In genomic region chr1:220881918-220882891, GRCh38 we compare ENCODE assay signal across 11 cellular contexts. TPM values are rescaled to one million over a fixed set of nuclear protein-coding genes. Genes with fewer than 3 reads are reported as not detected.
A peak's percentile ranks its signal among the peaks of the same experiment; 100 is the strongest.
DNase-seq lines count a peak whose midpoint lies in the region; ATAC-seq and TF ChIP-seq lines count a peak whose summit lies in the region.
"Had no signal": no experiment of that assay in that cellular context is flagged by ENCODE, and none has a peak within 500 bp of the region (broad histone marks: within the 10 kb centered on the region; RNA-seq: fewer than 3 reads in every experiment).

No MANE protein-coding gene starts in this region.

- intact Hi-C loops in heart left ventricle (cut with DNase I): loop anchor here in 4 of 10 donors (2.0 to 10.0 kb wide), 7 partner anchors 150 to 1573 kb away; no protein-coding TSS in a partner anchor

- H3K4me2 ChIP-seq in trophoblast cell (ENCODE audit: low read length): peak overlapping the region; percentile 27

- peak overlapping the region; percentile 6 to 99 (median 94) for H3K27ac ChIP-seq in heart left ventricle
- no peak overlapping the region for H3K27ac ChIP-seq in trophoblast cell (ENCODE audit: low read depth, low read length)
- H3K27ac ChIP-seq: prostate gland had no signal

- no peak overlapping the region for H4K91ac ChIP-seq in trophoblast cell (ENCODE audit: low read depth, low read length)

- H3K9me3 ChIP-seq in heart left ventricle: no peaks in the 10 kb centered on the region
- H3K9me3 ChIP-seq in trophoblast cell (ENCODE audit: insufficient read depth, low read depth, low read length): peaks cover 6% of the 10 kb centered on the region
- H3K9me3 ChIP-seq: prostate gland had no signal

- TF ChIP-seq CTCF in heart left ventricle (IDR thresholded peaks at IDR 0.05): peak in 7 of 12 donors; percentile 22 to 53 (median 33)

- no peak overlapping the region for H3K4ac ChIP-seq in trophoblast cell (ENCODE audit: low read depth, low read length)

- no peak overlapping the region for H2AK5ac ChIP-seq in trophoblast cell (ENCODE audit: low read length)

- H2BK120ac ChIP-seq in trophoblast cell (ENCODE audit: insufficient read depth, low read length, poor library complexity): no peak overlapping the region

- no peaks in the 10 kb centered on the region for H3K79me2 ChIP-seq in trophoblast cell (ENCODE audit: control insufficient read depth, insufficient read depth, low read length, poor library complexity)

- H3K36me3 ChIP-seq in heart left ventricle (peaks cover 0 to 41% (median 31%) of the 10 kb centered on the region in 9 donors), trophoblast cell (ENCODE audit: control insufficient read depth in 1 of 2, insufficient read depth in 2 of 2, low read length in 2 of 2) (no peaks in the 10 kb centered on the region)
- H3K36me3 ChIP-seq: prostate gland had no signal

- no peak overlapping the region for H2BK5ac ChIP-seq in trophoblast cell (ENCODE audit: low read depth, low read length, poor library complexity)

- no peak overlapping the region for H4K8ac ChIP-seq in trophoblast cell (ENCODE audit: low read depth, low read length)

- TF ChIP-seq POLR2A in heart left ventricle (IDR thresholded peaks at IDR 0.05): no peak

- H3K4me3 ChIP-seq in heart left ventricle (peak overlapping the region in 11 of 12 donors; percentile 7 to 99 (median 94)), trophoblast cell (ENCODE audit: low read depth, low read length) (no peak overlapping the region)

- WGBS in heart left ventricle, 4 donors: 49 to 63% (median 55%) methylated on average over 40 to 43 of the region's 43 CpGs
- no CpG with 5 or more reads among the region's 43 CpGs for WGBS in trophoblast cell (ENCODE audit: extremely low coverage, insufficient coverage, insufficient read length)

- H3K23ac ChIP-seq in trophoblast cell (ENCODE audit: low read length): no peak overlapping the region

- no peak overlapping the region for H4K12ac ChIP-seq in trophoblast cell (ENCODE audit: low read depth, low read length)

- H2AFZ ChIP-seq in trophoblast cell (ENCODE audit: insufficient read depth, low read length, poor library complexity): no peak overlapping the region

- no peak overlapping the region for H2BK12ac ChIP-seq in trophoblast cell (ENCODE audit: low read length)

- no peaks in the 10 kb centered on the region for H3K79me1 ChIP-seq in trophoblast cell (ENCODE audit: low read length)

- H3K27me3 ChIP-seq in heart left ventricle (peaks cover 0 to 63% (median 4%) of the 10 kb centered on the region in 9 donors), trophoblast cell (ENCODE audit: insufficient read depth, low read length) (peaks cover 96% of the 10 kb centered on the region)

- H3K4me1 ChIP-seq in heart left ventricle: peaks cover 0 to 58% (median 26%) of the 10 kb centered on the region in 12 donors
- peaks cover 25% of the 10 kb centered on the region in 2 experiments for H3K4me1 ChIP-seq in trophoblast cell (ENCODE audit: control insufficient read depth in 1 of 2, insufficient read depth in 2 of 2, low read length in 2 of 2)
- H3K4me1 ChIP-seq: prostate gland had no signal

- ATAC-seq in heart left ventricle: no peak
- no peak for ATAC-seq in GM19324 (IDR thresholded peaks at IDR 0.05; ENCODE audit: low FRiP score, unreplicated experiment)
- no peak for ATAC-seq in HG02884 (IDR thresholded peaks at IDR 0.05; ENCODE audit: unreplicated experiment)
- ATAC-seq: HCT116 had no signal

- peak; percentile 85 for DNase-seq in DMS53 (lab: John Stamatoyannopoulos, UW)
- peak; percentile 90 for DNase-seq in SKM-1 (lab: John Stamatoyannopoulos, UW; ENCODE audit: unreplicated experiment)
- peak in 3 of 5 donors; percentile 42 to 71 (median 65) for DNase-seq in heart left ventricle
- peak in 1 of 2 donors; percentile 16 for DNase-seq in trophoblast cell
- DNase-seq in DMS153 (lab: John Stamatoyannopoulos, UW): no peak
- no peak for DNase-seq in C1 segment of cervical spinal cord (lab: John Stamatoyannopoulos, UW)
- DNase-seq: NCI-H1930 had no signal

- no peak overlapping the region for H3K14ac ChIP-seq in trophoblast cell (ENCODE audit: low read length)

- no peak overlapping the region for H3K18ac ChIP-seq in trophoblast cell (ENCODE audit: low read length)

- H3K9ac ChIP-seq in trophoblast cell (ENCODE audit: low read length): no peak overlapping the region

RNA-seq across cellular contexts. Expression of gene HLX, which starts 3.0 kb away (rescaled TPM):
- total RNA-seq in heart left ventricle: 10 to 100 TPM in 3 of 9 donors, 1 to 10 TPM in 6; 3.3 to 14.8 (median 6.7) TPM
- 1 to 10 TPM; 3.7 to 7.6 TPM for polyA plus RNA-seq in heart left ventricle
- polyA plus RNA-seq in trophoblast cell (2013): 1.6 and 1.8 TPM in 2 replicates

Comparison
In these comparisons a context has a peak if more than half of its experiments do, and no peak if none do; other contexts are left out.
1. DNase-seq: peak in DMS53 (single experiment), SKM-1 (single experiment) and heart left ventricle (3 of 5); none in DMS153 (single experiment) and C1 segment of cervical spinal cord (0 of 14).